24 cellular contexts compared by ENCODE assay signal in the genomic region with DNA sequence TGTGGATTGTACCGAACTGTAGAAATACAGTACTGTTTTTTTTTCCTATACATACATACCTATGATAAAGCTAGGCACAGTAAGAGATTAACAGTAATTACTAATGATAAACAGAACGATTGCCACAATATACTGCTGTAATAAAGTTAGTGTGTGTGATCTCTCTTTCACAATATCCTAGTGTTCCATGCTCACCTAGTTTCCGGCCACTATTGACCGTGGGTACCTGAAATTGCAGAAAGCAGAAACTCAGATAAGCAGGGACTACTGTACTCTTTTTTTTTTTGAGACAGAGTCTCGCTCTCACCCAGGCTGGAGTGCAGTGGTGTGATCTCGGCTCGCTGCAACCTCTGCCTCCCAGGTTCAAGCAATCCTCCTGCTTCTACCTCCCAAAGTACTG. TPM values are rescaled to one million over a fixed set of nuclear protein-coding genes. Genes with fewer than 3 reads are reported as not detected.
DNase-seq lines count a peak whose midpoint lies in the region; ATAC-seq and TF ChIP-seq lines count a peak whose summit lies in the region.
"Had no signal": no experiment of that assay in that cellular context is flagged by ENCODE, and none has a peak within 500 bp of the region (broad histone marks: within the 10 kb centered on the region; RNA-seq: fewer than 3 reads in every experiment).

No MANE protein-coding gene starts in this region.

- H3K27me3 Mint-ChIP-seq in activated naive CD8-positive, alpha-beta T cell treated with anti-CD3 and anti-CD28 coated beads for 36 hours = no peaks in the 10 kb centered on the region
- H3K27me3 Mint-ChIP-seq: CD4-positive, alpha-beta memory T cell had no signal

- H3K4me1 Mint-ChIP-seq in activated naive CD8-positive, alpha-beta T cell treated with anti-CD3 and anti-CD28 coated beads for 36 hours = peaks cover 4% of the 10 kb centered on the region

- CTCF ChIA-PET in RWPE1 (lab: Yijun Ruan, JAX) = interaction anchor here (0.6 to 4.0 kb wide), 4 partner anchors 201 to 288 kb away, joined by 3 to 65 read pairs (median 4); no protein-coding TSS in a partner anchor

- no peak overlapping the region for H2AFZ ChIP-seq in hepatocyte

- H3K27me3 ChIP-seq in body of pancreas = no peaks in the 10 kb centered on the region
- H3K27me3 ChIP-seq in hepatocyte = no peaks in the 10 kb centered on the region
- no peaks in the 10 kb centered on the region for H3K27me3 ChIP-seq in right lobe of liver
- H3K27me3 ChIP-seq: BE2C had no signal

- no peak for DNase-seq in RWPE1 (ENCODE audit: low spot score)
- no peak for DNase-seq in body of pancreas
- DNase-seq in hepatocyte (ENCODE audit: low spot score) = no peak
- no peak for DNase-seq in right lobe of liver
- DNase-seq in head of caudate nucleus = no peak
- DNase-seq in activated naive CD8-positive, alpha-beta T cell treated with anti-CD3 and anti-CD28 coated beads for 36 hours = no peak
- no peak for DNase-seq in omental fat pad (ENCODE audit: low spot score)
- DNase-seq: AML-193; BE2C; Calu3; CD4-positive, alpha-beta memory T cell; COR-L47; DMS53; DMS79 treated with DMSO at 0.1 percent for 48 hours; GF-D8; GOT3; HFFc6 had no signal

- 46 to 49% methylated on average over 7 of the region's 7 CpGs for WGBS in body of pancreas, 2 donors
- 92% methylated on average over 7 of the region's 7 CpGs for WGBS in hepatocyte (ENCODE audit: low lambda C conversion rate, missing lambda C conversion rate)
- WGBS in right lobe of liver (ENCODE audit: insufficient coverage, low coverage, low lambda C conversion rate, missing lambda C conversion rate) = 14% methylated on average over 7 of the region's 7 CpGs

- no peak overlapping the region for H3K4me2 ChIP-seq in hepatocyte
- H3K4me2 ChIP-seq: BLaER1 treated with 17β-estradiol and CSF1 and Interleukin-3, amounts not matched to agents 10 nM and 100 nM had no signal

- peaks cover 6% of the 10 kb centered on the region for H3K4me1 ChIP-seq in body of pancreas
- H3K4me1 ChIP-seq in hepatocyte (ENCODE audit: insufficient read depth) = peaks cover 7% of the 10 kb centered on the region
- peaks cover 0 to 31% (median 9%) of the 10 kb centered on the region in 4 donors for H3K4me1 ChIP-seq in right lobe of liver
- H3K4me1 ChIP-seq: BE2C had no signal

- TF ChIP-seq POLR2A in body of pancreas (IDR thresholded peaks at IDR 0.05) = no peak
- no peak for TF ChIP-seq POLR2A in right lobe of liver (IDR thresholded peaks at IDR 0.05)

- H3K9me2 ChIP-seq in hepatocyte (replicated peaks; ENCODE audit: insufficient read depth) = no peaks in the 10 kb centered on the region

- H3K27ac ChIP-seq in RWPE1 (peak overlapping the region; percentile 21), body of pancreas (peak overlapping the region in 3 of 4 donors; percentile 52 to 54 (median 54)), hepatocyte (peak overlapping the region; percentile 53), right lobe of liver (peak overlapping the region; percentile 14 to 66 (median 43))
- H3K27ac ChIP-seq: 22Rv1 had no signal

- TF ChIP-seq CTCF in RWPE1 (conservative IDR thresholded peaks at IDR 0.05; ENCODE audit: low read depth) = no peak
- TF ChIP-seq CTCF in body of pancreas (IDR thresholded peaks at IDR 0.05) = no peak
- no peak for TF ChIP-seq CTCF in hepatocyte (IDR thresholded peaks at IDR 0.05; ENCODE audit: poor library complexity)
- TF ChIP-seq CTCF in right lobe of liver (IDR thresholded peaks at IDR 0.05) = no peak
- no peak for TF ChIP-seq CTCF in omental fat pad (IDR thresholded peaks at IDR 0.05)

- ATAC-seq in body of pancreas = no peak
- ATAC-seq in right lobe of liver = no peak
- ATAC-seq in HG03108 (IDR thresholded peaks at IDR 0.05; ENCODE audit: unreplicated experiment) = no peak
- no peak for ATAC-seq in omental fat pad (ENCODE audit: low FRiP score)

- no peak overlapping the region for H3K27ac Mint-ChIP-seq in activated naive CD8-positive, alpha-beta T cell treated with anti-CD3 and anti-CD28 coated beads for 36 hours
- H3K27ac Mint-ChIP-seq: CD4-positive, alpha-beta memory T cell; HFFc6 had no signal

- intact Hi-C loops in body of pancreas (cut with DNase I) = no loop called here
- intact Hi-C loops in right lobe of liver (cut with DNase I) = loop anchor here in 1 of 2 donors (5.0 kb wide), 1 partner anchor 273 kb away; no protein-coding TSS in a partner anchor
- intact Hi-C loops in head of caudate nucleus (cut with DNase I) = no loop called here

- H3K36me3 ChIP-seq in body of pancreas (replicated peaks in 1 of 2; ENCODE audit: insufficient read depth in 1 of 2, low read depth in 2 of 2) = no peaks in the 10 kb centered on the region
- no peaks in the 10 kb centered on the region for H3K36me3 ChIP-seq in hepatocyte (replicated peaks; ENCODE audit: insufficient read depth, low read depth)
- no peaks in the 10 kb centered on the region for H3K36me3 ChIP-seq in right lobe of liver
- H3K36me3 ChIP-seq: BE2C, HAP-1 had no signal

- H3K9me3 Mint-ChIP-seq in activated naive CD8-positive, alpha-beta T cell treated with anti-CD3 and anti-CD28 coated beads for 36 hours = no peaks in the 10 kb centered on the region
- H3K9me3 Mint-ChIP-seq: HFFc6 had no signal

- POLR2A ChIA-PET in RWPE1 (lab: Yijun Ruan, JAX; ENCODE audit: low non-redundant PET) = no interaction called here

- H3K9me3 ChIP-seq in body of pancreas = no peaks in the 10 kb centered on the region
- no peaks in the 10 kb centered on the region for H3K9me3 ChIP-seq in hepatocyte (ENCODE audit: low read depth)
- H3K9me3 ChIP-seq in right lobe of liver = no peaks in the 10 kb centered on the region
- H3K9me3 ChIP-seq: BE2C, HAP-1 had no signal

- H3K4me3 Mint-ChIP-seq in activated naive CD8-positive, alpha-beta T cell treated with anti-CD3 and anti-CD28 coated beads for 36 hours = no peak overlapping the region
- H3K4me3 Mint-ChIP-seq: CD4-positive, alpha-beta memory T cell; HFFc6 had no signal

- H3K36me3 Mint-ChIP-seq in activated naive CD8-positive, alpha-beta T cell treated with anti-CD3 and anti-CD28 coated beads for 36 hours = peaks cover 2% of the 10 kb centered on the region
- H3K36me3 Mint-ChIP-seq: CD4-positive, alpha-beta memory T cell had no signal

- H3K4me3 ChIP-seq in body of pancreas (no peak overlapping the region), hepatocyte (no peak overlapping the region), right lobe of liver (no peak overlapping the region)
- H3K4me3 ChIP-seq: BLaER1 treated with 17β-estradiol and CSF1 and Interleukin-3, amounts not matched to agents 10 nM and 100 nM; HAP-1 had no signal

- H3K79me2 ChIP-seq in hepatocyte = peaks cover 5% of the 10 kb centered on the region

- no peaks in the 10 kb centered on the region for H4K20me1 ChIP-seq in hepatocyte (ENCODE audit: insufficient read depth, poor library complexity, severe bottlenecking)
- H4K20me1 ChIP-seq: BLaER1 treated with 17β-estradiol and CSF1 and Interleukin-3, amounts not matched to agents 10 nM and 100 nM had no signal

RNA-seq across cellular contexts. Expression of gene RNU6ATAC, which starts 4.8 kb away (rescaled TPM):
- total RNA-seq in body of pancreas (not detected), hepatocyte (not detected in 2 replicates), right lobe of liver (10 to 100 TPM in 4 of 6 experiments, not detected in 2; 17.4 to 91.1 (median 42.6) TPM), omental fat pad (not detected)
- not detected in 2 replicates for polyA plus RNA-seq in hepatocyte
- 10 to 100 TPM; 17.0 to 22.1 TPM for total RNA-seq in activated naive CD8-positive, alpha-beta T cell treated with anti-CD3 and anti-CD28 coated beads for 36 hours
- total RNA-seq: Daoy, G401 had no signal
- polyA plus RNA-seq: AG04450; CD4-positive, alpha-beta memory T cell had no signal

RNA-seq across cellular contexts. Expression of gene WDR5, which starts 33.3 kb away (rescaled TPM):
- 10 to 100 TPM; 12.5 to 19.1 TPM for total RNA-seq in body of pancreas
- 19.8 and 21.0 TPM in 2 replicates for total RNA-seq in hepatocyte
- 20.2 and 20.9 TPM in 2 replicates for polyA plus RNA-seq in hepatocyte
- total RNA-seq in right lobe of liver = 10 to 100 TPM; 16.6 to 24.0 (median 19.9) TPM
- total RNA-seq in activated naive CD8-positive, alpha-beta T cell treated with anti-CD3 and anti-CD28 coated beads for 36 hours = 10 to 100 TPM; 64.6 to 65.6 TPM
- total RNA-seq in omental fat pad = 10 to 100 TPM; 16.1 to 28.2 (median 19.7) TPM
